8 cellular contexts compared by ENCODE assay signal in genomic region chr15:71730277-71731144, GRCh38.
DNase-seq lines count a peak whose midpoint lies in the region; ATAC-seq, FAIRE-seq and TF ChIP-seq lines count a peak whose summit lies in the region.

No MANE protein-coding gene starts in this region.

- FAIRE-seq in A204.1 (lab: Jason Lieb, UNC): peak; percentile 41

- H3K4me3 ChIP-seq in epithelial cell of esophagus (ENCODE audit: low read length): no peak overlapping the region

- DNase-seq in EL: peak; percentile 72
- peak; percentile 62 for DNase-seq in LoVo (ENCODE audit: low spot score)
- peak; percentile 21 for DNase-seq in T1000 (lab: John Stamatoyannopoulos, UW)
- peak; percentile 76 for DNase-seq in epithelial cell of esophagus (ENCODE audit: low read depth)
- DNase-seq in mucosa of gallbladder (ENCODE audit: low spot score): peak; percentile 64
- no peak for DNase-seq in activated effector memory CD4-positive, alpha-beta T cell treated with Interleukin-2 at 50 U/mL for 16 hours

- peak; percentile 82 for TF ChIP-seq CTCF in epithelial cell of esophagus (IDR thresholded peaks at IDR 0.05; ENCODE audit: insufficient read depth, low read depth, low read length, missing control alignments)

- no peak for ATAC-seq in HG03442 (IDR thresholded peaks at IDR 0.05; ENCODE audit: unreplicated experiment)
